Comparison of ENCODE assay signal across 32 cellular contexts in genomic region chr16:2828521-2828840, GRCh38. TPM values are rescaled to one million over a fixed set of nuclear protein-coding genes. Genes with fewer than 3 reads are reported as not detected.
"Had no signal": no experiment of that assay in that cellular context is flagged by ENCODE, and none has a peak within 500 bp of the region (broad histone marks: within the 10 kb centered on the region; RNA-seq: fewer than 3 reads in every experiment).

No MANE protein-coding gene starts in this region.

- H3K4me1 ChIP-seq: left ventricle myocardium inferior, right atrium auricular region, right lobe of liver, tibial nerve had no signal

- H3K36me3 ChIP-seq: left ventricle myocardium inferior, neutrophil, right atrium auricular region, right lobe of liver, tibial nerve, vagina had no signal

- ATAC-seq: naive thymus-derived CD8-positive, alpha-beta T cell; right lobe of liver; stimulated activated memory B cell treated with anti-CD40 and anti-IgM and Interleukin-4, amounts not matched to agents 10 μg/mL and 1 μg/mL and 100 μg/mL, for 72 hours; stimulated activated naive CD8-positive, alpha-beta T cell treated with anti-CD3 and anti-CD28 coated beads, Interleukin-15, amount 100 ng/mL, for 72 hours had no signal

- DNase-seq: hypothalamus; islet precursor cell; left ventricle myocardium inferior; mammary epithelial cell; mesenchymal stem cell; naive thymus-derived CD8-positive, alpha-beta T cell; occipital lobe; stimulated activated CD4-positive, alpha-beta T cell treated with anti-CD3 and anti-CD28 coated beads, Interleukin-1b, Interleukin-23, amount 100 ng/mL, for 48 hours; stimulated activated CD4-positive, alpha-beta T cell treated with anti-CD3 and anti-CD28 coated beads, Interleukin-2, amount 100 ng/mL, for 48 hours; stimulated activated CD4-positive, alpha-beta T cell treated with anti-CD3 and anti-CD28 coated beads, Interleukin-4, amount 100 ng/mL, for 4 hours; stimulated activated CD8-positive, alpha-beta memory T cell treated with anti-CD3 and anti-CD28 coated beads, Interleukin-4, amount 100 ng/mL, for 48 hours; stimulated activated naive CD4-positive, alpha-beta T cell treated with Interleukin-2 at 50 U/mL for 16 hours; stimulated activated naive CD8-positive, alpha-beta T cell treated with anti-CD3 and anti-CD28 coated beads, Interleukin-15, amount 100 ng/mL, for 72 hours; substantia nigra had no signal

- H3K9me3 ChIP-seq: left ventricle myocardium inferior, neutrophil, right atrium auricular region, right lobe of liver, tibial nerve, vagina had no signal

- H3K4me3 ChIP-seq: left ventricle myocardium inferior, right atrium auricular region, right lobe of liver, smooth muscle cell, tibial nerve, vagina had no signal

- H3K27me3 ChIP-seq: neutrophil, right atrium auricular region, right lobe of liver, vagina had no signal

- H3K27ac ChIP-seq: left ventricle myocardium inferior, neutrophil, right atrium auricular region, right lobe of liver, tibial nerve, vagina had no signal

RNA-seq across cellular contexts. Expression of gene ZG16B, which starts 1.6 kb away (rescaled TPM):
- total RNA-seq: naive thymus-derived CD8-positive, alpha-beta T cell; neural crest cell; osteocyte; progenitor cell of endocrine pancreas; smooth muscle cell; tibial nerve had no signal
- polyA plus RNA-seq: naive thymus-derived CD8-positive, alpha-beta T cell; smooth muscle cell had no signal

RNA-seq across cellular contexts. Expression of gene PRSS21, which starts 11.4 kb away (rescaled TPM):
- total RNA-seq: left ventricle myocardium inferior, neural crest cell, occipital lobe, osteocyte, progenitor cell of endocrine pancreas, right atrium auricular region, right lobe of liver, skeletal muscle tissue, smooth muscle cell, temporal lobe, tibial nerve, urinary bladder, vagina had no signal
- polyA plus RNA-seq: smooth muscle cell had no signal

RNA-seq across cellular contexts. Expression of gene PRSS22, which starts 29.5 kb away (rescaled TPM):
- total RNA-seq: left ventricle myocardium inferior; naive thymus-derived CD8-positive, alpha-beta T cell; neural crest cell; occipital lobe; osteocyte; pulmonary artery endothelial cell; right atrium auricular region; skeletal muscle tissue; temporal lobe; tibial nerve had no signal
- polyA plus RNA-seq: naive thymus-derived CD8-positive, alpha-beta T cell had no signal

RNA-seq across cellular contexts. Expression of gene PRSS41, which starts 30.2 kb away (rescaled TPM):
- total RNA-seq: kidney epithelial cell; left ventricle myocardium inferior; lower leg skin; mammary epithelial cell; naive thymus-derived CD8-positive, alpha-beta T cell; neural crest cell; occipital lobe; osteocyte; progenitor cell of endocrine pancreas; pulmonary artery endothelial cell; renal cortical epithelial cell; right atrium auricular region; right lobe of liver; skeletal muscle tissue; smooth muscle cell; temporal lobe; tibial nerve; urinary bladder; vagina had no signal
- polyA plus RNA-seq: mammary epithelial cell; naive thymus-derived CD8-positive, alpha-beta T cell; smooth muscle cell; thymus; urinary bladder had no signal

RNA-seq across cellular contexts. Expression of gene PRSS33, which starts 41.1 kb away (rescaled TPM):
- total RNA-seq: kidney epithelial cell; left ventricle myocardium inferior; lower leg skin; mammary epithelial cell; naive thymus-derived CD8-positive, alpha-beta T cell; occipital lobe; osteocyte; pulmonary artery endothelial cell; renal cortical epithelial cell; right atrium auricular region; right lobe of liver; skeletal muscle tissue; smooth muscle cell; tibial nerve; urinary bladder; vagina had no signal
- polyA plus RNA-seq: mammary epithelial cell, smooth muscle cell, urinary bladder had no signal
